ENCODE assay signal across 20 cellular contexts in genomic region chr22:20906387-20906767, GRCh38. TPM values are rescaled to one million over a fixed set of nuclear protein-coding genes. Genes with fewer than 3 reads are reported as not detected.
DNase-seq lines count a peak whose midpoint lies in the region; ATAC-seq, FAIRE-seq and TF ChIP-seq lines count a peak whose summit lies in the region.
"Had no signal": no experiment of that assay in that cellular context is flagged by ENCODE, and none has a peak within 500 bp of the region (broad histone marks: within the 10 kb centered on the region; RNA-seq: fewer than 3 reads in every experiment).

No MANE protein-coding gene starts in this region.

- WGBS in body of pancreas, 2 donors: 69 to 71% methylated on average over 3 of the region's 3 CpGs

- no peak for ATAC-seq in RWPE2 (ENCODE audit: low read depth)
- ATAC-seq in body of pancreas: no peak
- ATAC-seq: A549; CD8-positive, alpha-beta T cell; GM12878 had no signal

- TF ChIP-seq CTCF in RWPE2 (IDR thresholded peaks at IDR 0.05; ENCODE audit: poor library complexity, severe bottlenecking) (no peak), body of pancreas (IDR thresholded peaks at IDR 0.05) (no peak)

- H3K27ac ChIP-seq in RWPE2 (ENCODE audit: poor library complexity, severe bottlenecking): peak overlapping the region; percentile 68
- H3K27ac ChIP-seq in epithelial cell of prostate: peak overlapping the region; percentile 93
- no peak overlapping the region for H3K27ac ChIP-seq in body of pancreas
- H3K27ac ChIP-seq: 22Rv1; A549; BLaER1 treated with 17β-estradiol and CSF1 and Interleukin-3, amounts not matched to agents 10 nM and 100 nM; C4-2B had no signal

- H3K4me1 ChIP-seq in RWPE2 (ENCODE audit: insufficient read depth, poor library complexity, severe bottlenecking) (peaks cover 19% of the 10 kb centered on the region), body of pancreas (no peaks in the 10 kb centered on the region)
- H3K4me1 ChIP-seq: Caco-2 had no signal

- H3K9me3 ChIP-seq in RWPE2 (ENCODE audit: severe bottlenecking) (no peaks in the 10 kb centered on the region), body of pancreas (no peaks in the 10 kb centered on the region)
- H3K9me3 ChIP-seq: A549; BLaER1 treated with 17β-estradiol and CSF1 and Interleukin-3, amounts not matched to agents 10 nM and 100 nM; Caco-2 had no signal

- intact Hi-C loops in body of pancreas (cut with DNase I): no loop called here

- H3K4me3 ChIP-seq in RWPE2 (ENCODE audit: severe bottlenecking) (no peak overlapping the region), body of pancreas (no peak overlapping the region)
- H3K4me3 ChIP-seq: A549; BLaER1 treated with 17β-estradiol and CSF1 and Interleukin-3, amounts not matched to agents 10 nM and 100 nM; GM12878 had no signal

- DNase-seq in RWPE2 (ENCODE audit: low spot score) (no peak), epithelial cell of prostate (ENCODE audit: low read depth, low spot score) (no peak), body of pancreas (no peak), T-helper 2 cell (no peak)
- DNase-seq: AML-193; Caco-2; Calu3; CD4-positive, alpha-beta T cell; CD8-positive, alpha-beta T cell; DMS79 treated with DMSO at 0.1 percent for 48 hours; GDM1 had no signal

- FAIRE-seq in G401.6 (lab: Jason Lieb, UNC): peak; percentile 23
- FAIRE-seq: A549, D721Med, GM12878, GM12892, GM18507 had no signal

- H3K36me3 ChIP-seq in RWPE2 (ENCODE audit: low read depth): no peaks in the 10 kb centered on the region
- no peaks in the 10 kb centered on the region for H3K36me3 ChIP-seq in body of pancreas (replicated peaks in 1 of 2; ENCODE audit: insufficient read depth in 1 of 2, low read depth in 2 of 2)
- H3K36me3 ChIP-seq: BLaER1 treated with 17β-estradiol and CSF1 and Interleukin-3, amounts not matched to agents 10 nM and 100 nM had no signal

- H3K27me3 ChIP-seq in RWPE2 (ENCODE audit: insufficient read depth, poor library complexity, severe bottlenecking) (no peaks in the 10 kb centered on the region), body of pancreas (no peaks in the 10 kb centered on the region)
- H3K27me3 ChIP-seq: BLaER1 treated with 17β-estradiol and CSF1 and Interleukin-3, amounts not matched to agents 10 nM and 100 nM had no signal

- TF ChIP-seq POLR2A in body of pancreas (IDR thresholded peaks at IDR 0.05): no peak

RNA-seq across cellular contexts. Expression of gene CRKL, which starts 10.8 kb away (rescaled TPM):
- 10 to 100 TPM; 18.2 to 25.4 TPM for total RNA-seq in body of pancreas

RNA-seq across cellular contexts. Expression of gene SNAP29, which starts 47.6 kb away (rescaled TPM):
- total RNA-seq in body of pancreas: 1 to 10 TPM; 7.6 to 9.6 TPM

RNA-seq across cellular contexts. Expression of gene PI4KA, which starts 47.8 kb away (rescaled TPM):
- 10 to 100 TPM; 42.5 to 47.2 TPM for total RNA-seq in body of pancreas

Comparison
In these comparisons a context has a peak if more than half of its experiments do, and no peak if none do; other contexts are left out.
1. H3K27ac ChIP-seq: peak in RWPE2 (single experiment) and epithelial cell of prostate (single experiment); none in body of pancreas (0 of 4).